In genomic region chr3:140086642-140087041, GRCh38 we compare ENCODE assay signal across 23 cellular contexts.
"Had no signal": no experiment of that assay in that cellular context is flagged by ENCODE, and none has a peak within 500 bp of the region (broad histone marks: within the 10 kb centered on the region; RNA-seq: fewer than 3 reads in every experiment).

No MANE protein-coding gene starts in this region.

- H3K36me3 ChIP-seq: SJSA1 had no signal

- H3K4me1 ChIP-seq: SJSA1 had no signal

- H3K4me3 ChIP-seq: SJSA1, SK-N-MC had no signal

- H3K27ac ChIP-seq: HL-60, SJSA1, SK-N-MC had no signal

- FAIRE-seq: HTR-8/SVneo, RCC 7860 had no signal

- H3K9me3 ChIP-seq: SJSA1 had no signal

- DNase-seq: KBM-7, MV-4-11, NCI-H1048, NCI-H1105, NCI-H1417, NCI-H1436 treated with DMSO at 0.1 percent for 48 hours, NCI-H1694, NCI-H187 treated with DMSO at 0.1 percent for 48 hours, NCI-H2029 treated with DMSO at 0.1 percent for 48 hours, NCI-H2171 treated with DMSO at 0.1 percent for 48 hours, NCI-H345, NCI-H446 treated with DMSO at 0.1 percent for 48 hours, NCI-H510A treated with DMSO at 0.1 percent for 48 hours, NCI-H526, NCI-H82, Right ventricle myocardium superior, RPMI8226, SIG-M5 had no signal
